ENCODE assay signal across 29 cellular contexts in the genomic region with DNA sequence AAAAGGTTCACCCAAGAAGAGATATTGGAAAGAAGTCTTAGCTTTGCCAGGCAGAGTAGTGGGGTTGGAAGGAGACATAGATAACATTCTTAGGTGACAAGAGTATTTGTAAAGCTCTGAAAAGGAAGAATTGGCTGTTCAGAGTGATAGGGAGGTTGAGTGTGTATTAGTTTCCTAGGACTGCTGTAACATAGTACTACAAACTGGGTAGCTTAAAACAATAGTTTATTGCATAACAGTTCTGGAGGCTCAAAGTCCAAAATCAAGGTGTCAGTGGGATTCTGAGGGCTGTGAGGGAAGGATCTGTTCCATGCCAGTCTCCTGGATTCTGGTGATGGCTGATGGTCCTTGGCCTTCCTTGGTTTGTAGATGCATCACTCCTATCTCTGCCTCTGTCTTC.
"Had no signal": no experiment of that assay in that cellular context is flagged by ENCODE, and none has a peak within 500 bp of the region (broad histone marks: within the 10 kb centered on the region; RNA-seq: fewer than 3 reads in every experiment).

No MANE protein-coding gene starts in this region.

- H3K27ac Mint-ChIP-seq: activated CD4-positive, alpha-beta memory T cell treated with anti-CD3 and anti-CD28 coated beads for 36 hours; activated CD4-positive, alpha-beta T cell treated with anti-CD3 and anti-CD28 coated beads for 36 hours; activated CD4-positive, alpha-beta T cell treated with anti-CD3 and anti-CD28 coated beads, Interleukin-2, amount 10 ng/mL, durations not matched to agents 24 days and 14 days; activated CD8-positive, alpha-beta memory T cell treated with anti-CD3 and anti-CD28 coated beads, Interleukin-2, amount 10 ng/mL, durations not matched to agents 7 days and 5 days; activated CD8-positive, alpha-beta T cell treated with anti-CD3 and anti-CD28 coated beads, Interleukin-2, amount 10 ng/mL, durations not matched to agents 7 days and 5 days; activated naive CD4-positive, alpha-beta T cell treated with anti-CD3 and anti-CD28 coated beads, Interleukin-2, amount 10 ng/mL, durations not matched to agents 7 days and 5 days; activated naive CD4-positive, alpha-beta T cell treated with anti-CD3 and anti-CD28 coated beads, Interleukin-2, amount 50 U/mL, for 72 hours; activated naive CD8-positive, alpha-beta T cell treated with anti-CD3 and anti-CD28 coated beads, Interleukin-2, amount 10 ng/mL, durations not matched to agents 7 days and 5 days; activated T-cell treated with anti-CD3 and anti-CD28 coated beads, Interleukin-2, amount 50 U/mL, for 72 hours; dendritic cell treated with granulocyte-macrophage colony-stimulating factor and Interleukin-4, amounts not matched to agents 40 ng/mL and 50 ng/mL, for 4 days; endodermal cell had no signal

- FAIRE-seq: bronchial epithelial cell, frontal cortex had no signal

- H3K4me1 Mint-ChIP-seq: activated CD4-positive, alpha-beta T cell treated with anti-CD3 and anti-CD28 coated beads for 36 hours; activated CD4-positive, alpha-beta T cell treated with anti-CD3 and anti-CD28 coated beads, Interleukin-2, amount 10 ng/mL, durations not matched to agents 24 days and 14 days; activated CD8-positive, alpha-beta memory T cell treated with anti-CD3 and anti-CD28 coated beads, Interleukin-2, amount 10 ng/mL, durations not matched to agents 7 days and 5 days; activated naive CD4-positive, alpha-beta T cell treated with anti-CD3 and anti-CD28 coated beads, Interleukin-2, amount 10 ng/mL, durations not matched to agents 7 days and 5 days; activated naive CD8-positive, alpha-beta T cell treated with anti-CD3 and anti-CD28 coated beads, Interleukin-2, amount 10 ng/mL, durations not matched to agents 7 days and 5 days; central memory CD8-positive, alpha-beta T cell; endodermal cell had no signal

- H3K9me3 Mint-ChIP-seq: activated naive CD8-positive, alpha-beta T cell treated with anti-CD3 and anti-CD28 coated beads, Interleukin-2, amount 10 ng/mL, durations not matched to agents 7 days and 5 days; central memory CD8-positive, alpha-beta T cell had no signal

- H3K36me3 Mint-ChIP-seq: activated CD4-positive, alpha-beta memory T cell treated with anti-CD3 and anti-CD28 coated beads for 36 hours; activated CD8-positive, alpha-beta memory T cell treated with anti-CD3 and anti-CD28 coated beads, Interleukin-2, amount 10 ng/mL, durations not matched to agents 7 days and 5 days; activated naive CD4-positive, alpha-beta T cell treated with anti-CD3 and anti-CD28 coated beads, Interleukin-2, amount 10 ng/mL, durations not matched to agents 7 days and 5 days; activated naive CD4-positive, alpha-beta T cell treated with anti-CD3 and anti-CD28 coated beads, Interleukin-2, amount 50 U/mL, for 72 hours; activated naive CD8-positive, alpha-beta T cell treated with anti-CD3 and anti-CD28 coated beads, Interleukin-2, amount 10 ng/mL, durations not matched to agents 7 days and 5 days had no signal

- H3K27ac ChIP-seq: brain microvascular endothelial cell, coronary artery, dorsolateral prefrontal cortex had no signal

- H3K27me3 Mint-ChIP-seq: activated CD4-positive, alpha-beta memory T cell treated with anti-CD3 and anti-CD28 coated beads for 36 hours; activated CD4-positive, alpha-beta T cell treated with anti-CD3 and anti-CD28 coated beads for 36 hours; activated CD4-positive, alpha-beta T cell treated with anti-CD3 and anti-CD28 coated beads, Interleukin-2, amount 10 ng/mL, durations not matched to agents 24 days and 14 days; activated CD8-positive, alpha-beta memory T cell treated with anti-CD3 and anti-CD28 coated beads, Interleukin-2, amount 10 ng/mL, durations not matched to agents 7 days and 5 days; activated naive CD4-positive, alpha-beta T cell treated with anti-CD3 and anti-CD28 coated beads, Interleukin-2, amount 10 ng/mL, durations not matched to agents 7 days and 5 days; activated naive CD8-positive, alpha-beta T cell treated with anti-CD3 and anti-CD28 coated beads, Interleukin-2, amount 10 ng/mL, durations not matched to agents 7 days and 5 days; central memory CD8-positive, alpha-beta T cell; dendritic cell treated with granulocyte-macrophage colony-stimulating factor and Interleukin-4, amounts not matched to agents 40 ng/mL and 50 ng/mL, for 4 days had no signal

- H3K27me3 ChIP-seq: ascending aorta, brain microvascular endothelial cell, dorsolateral prefrontal cortex had no signal

- ATAC-seq: activated CD4-positive, alpha-beta T cell treated with anti-CD3 and anti-CD28 coated beads for 36 hours; activated CD8-positive, alpha-beta memory T cell treated with anti-CD3 and anti-CD28 coated beads, Interleukin-2, amount 10 ng/mL, durations not matched to agents 7 days and 5 days; activated CD8-positive, alpha-beta T cell treated with anti-CD3 and anti-CD28 coated beads, Interleukin-2, amount 10 ng/mL, durations not matched to agents 7 days and 5 days; activated naive CD4-positive, alpha-beta T cell treated with anti-CD3 and anti-CD28 coated beads, Interleukin-2, amount 50 U/mL, for 72 hours; activated T-cell treated with anti-CD3 and anti-CD28 coated beads, Interleukin-2, amount 50 U/mL, for 72 hours; esophagus mucosa had no signal

- H3K4me3 Mint-ChIP-seq: activated CD4-positive, alpha-beta memory T cell treated with anti-CD3 and anti-CD28 coated beads for 36 hours; activated CD4-positive, alpha-beta T cell treated with anti-CD3 and anti-CD28 coated beads for 36 hours; activated CD4-positive, alpha-beta T cell treated with anti-CD3 and anti-CD28 coated beads, Interleukin-2, amount 10 ng/mL, durations not matched to agents 24 days and 14 days; activated CD8-positive, alpha-beta memory T cell treated with anti-CD3 and anti-CD28 coated beads, Interleukin-2, amount 10 ng/mL, durations not matched to agents 7 days and 5 days; activated CD8-positive, alpha-beta T cell treated with anti-CD3 and anti-CD28 coated beads, Interleukin-2, amount 10 ng/mL, durations not matched to agents 7 days and 5 days; activated naive CD4-positive, alpha-beta T cell treated with anti-CD3 and anti-CD28 coated beads, Interleukin-2, amount 10 ng/mL, durations not matched to agents 7 days and 5 days; activated naive CD8-positive, alpha-beta T cell treated with anti-CD3 and anti-CD28 coated beads, Interleukin-2, amount 10 ng/mL, durations not matched to agents 7 days and 5 days; activated T-cell treated with anti-CD3 and anti-CD28 coated beads, Interleukin-2, amount 50 U/mL, for 72 hours; central memory CD8-positive, alpha-beta T cell; dendritic cell treated with granulocyte-macrophage colony-stimulating factor and Interleukin-4, amounts not matched to agents 40 ng/mL and 50 ng/mL, for 4 days; endodermal cell had no signal

- H3K36me3 ChIP-seq: ascending aorta, brain microvascular endothelial cell had no signal

- DNase-seq: activated CD4-positive, alpha-beta memory T cell treated with anti-CD3 and anti-CD28 coated beads for 36 hours; activated CD4-positive, alpha-beta T cell treated with anti-CD3 and anti-CD28 coated beads for 36 hours; activated CD4-positive, alpha-beta T cell treated with anti-CD3 and anti-CD28 coated beads, Interleukin-2, amount 10 ng/mL, durations not matched to agents 24 days and 14 days; activated CD4-positive, CD25-positive, alpha-beta regulatory T cell; activated CD4-positive, CD25-positive, alpha-beta regulatory T cell treated with anti-CD3 and anti-CD28 coated beads, Interleukin-2, amount 50 U/mL, for 72 hours; activated CD8-positive, alpha-beta memory T cell treated with anti-CD3 and anti-CD28 coated beads, Interleukin-2, amount 10 ng/mL, durations not matched to agents 7 days and 5 days; activated CD8-positive, alpha-beta memory T cell treated with anti-CD3 and anti-CD28 coated beads, Interleukin-2, amount 50 U/mL, for 4 hours; activated CD8-positive, alpha-beta T cell treated with anti-CD3 and anti-CD28 coated beads, Interleukin-2, amount 10 ng/mL, durations not matched to agents 7 days and 5 days; activated gamma-delta T cell; activated naive CD4-positive, alpha-beta T cell; activated naive CD4-positive, alpha-beta T cell treated with anti-CD3 and anti-CD28 coated beads, Interleukin-2, amount 10 ng/mL, durations not matched to agents 7 days and 5 days; activated naive CD8-positive, alpha-beta T cell treated with anti-CD3 and anti-CD28 coated beads, Interleukin-2, amount 10 ng/mL, durations not matched to agents 7 days and 5 days; activated T-cell treated with anti-CD3 and anti-CD28 coated beads, Interleukin-2, amount 50 U/mL, for 1 hour; activated T-cell treated with anti-CD3 and anti-CD28 coated beads, Interleukin-2, amount 50 U/mL, for 72 hours; brain microvascular endothelial cell; dorsolateral prefrontal cortex; effector memory CD4-positive, alpha-beta T cell; endodermal cell; foreskin fibroblast; glutamatergic neuron; T-helper 2 cell had no signal

- H3K4me3 ChIP-seq: ascending aorta, coronary artery, dorsolateral prefrontal cortex had no signal

- H3K9me3 ChIP-seq: ascending aorta had no signal
